Comparison of ENCODE assay signal across 8 cellular contexts in genomic region chr1:161227196-161227871, GRCh38. TPM values are rescaled to one million over a fixed set of nuclear protein-coding genes. Genes with fewer than 3 reads are reported as not detected.
DNase-seq lines count a peak whose midpoint lies in the region; ATAC-seq and TF ChIP-seq lines count a peak whose summit lies in the region.

No MANE protein-coding gene starts in this region.

- no peaks in the 10 kb centered on the region for H3K36me3 ChIP-seq in kidney epithelial cell (ENCODE audit: control insufficient read depth, insufficient read depth, low read length)

- intact Hi-C loops in activated B cell treated with CpG ODN at 0.5 μM for 24 hours (cut with micrococcal nuclease) = loop anchor here (1.0 kb wide), 3 partner anchors 64 to 155 kb away; partner anchors contain the start of gene CFAP126

- peaks cover 15% of the 10 kb centered on the region for H3K27me3 Mint-ChIP-seq in activated B cell treated with CpG ODN at 0.5 μM for 24 hours

- DNase-seq in GM12864 (ENCODE audit: low read depth) (peak; percentile 73), NCI-H345 (lab: John Stamatoyannopoulos, UW) (peak; percentile 77), activated B cell treated with CpG ODN at 0.5 μM for 24 hours (peak; percentile 70), caudate nucleus (lab: John Stamatoyannopoulos, UW) (peak in 57 of 61 donors; percentile 7 to 90 (median 64)), kidney epithelial cell (ENCODE audit: low read depth) (no peak)
- peak; percentile 72 to 91 for DNase-seq in stimulated activated CD4-positive, alpha-beta T cell treated with anti-CD3 and anti-CD28 coated beads, Interleukin-12 subunit alpha, Interleukin-12 subunit beta, amount 100 ng/mL, for 24 hours (ENCODE audit: low read depth in 2 of 2)

- CTCF ChIA-PET in activated B cell treated with CpG ODN at 0.5 μM for 24 hours (lab: Charles Lee) = interaction anchor here (0.7 to 3.4 kb wide), 10 partner anchors 17 to 154 kb away, joined by 3 to 27 read pairs (median 4); partner anchors contain the start of genes CFAP126 and NDUFS2

- POLR2A ChIA-PET in activated B cell treated with CpG ODN at 0.5 μM for 24 hours (lab: Charles Lee) = interaction anchor here (1.3 to 3.2 kb wide), 3 partner anchors 46 to 86 kb away, joined by 5 to 26 read pairs (median 18); partner anchors contain the start of gene SDHC

- ATAC-seq in HG03139 (IDR thresholded peaks at IDR 0.05; ENCODE audit: unreplicated experiment) (peak; percentile 38), activated B cell treated with CpG ODN at 0.5 μM for 24 hours (ENCODE audit: low read depth) (peak; percentile 23), GM21737 (IDR thresholded peaks at IDR 0.05; ENCODE audit: unreplicated experiment) (no peak)

- no peaks in the 10 kb centered on the region for H3K27me3 ChIP-seq in kidney epithelial cell (ENCODE audit: control insufficient read depth, insufficient read depth, low read length)

- H3K4me1 Mint-ChIP-seq in activated B cell treated with CpG ODN at 0.5 μM for 24 hours = peaks cover 29% of the 10 kb centered on the region

- peaks cover 32% of the 10 kb centered on the region for H3K36me3 Mint-ChIP-seq in activated B cell treated with CpG ODN at 0.5 μM for 24 hours (ENCODE audit: low read depth)

- no peaks in the 10 kb centered on the region for H3K9me3 Mint-ChIP-seq in activated B cell treated with CpG ODN at 0.5 μM for 24 hours

- peak overlapping the region; percentile 42 for H3K27ac Mint-ChIP-seq in activated B cell treated with CpG ODN at 0.5 μM for 24 hours

- TF ChIP-seq CTCF in GM12864 (IDR thresholded peaks at IDR 0.05; ENCODE audit: low read depth, low read length, missing control alignments) = peak; percentile 83
- no peak for TF ChIP-seq CTCF in activated B cell treated with CpG ODN at 0.5 μM for 24 hours (IDR thresholded peaks at IDR 0.05)
- TF ChIP-seq CTCF in kidney epithelial cell (IDR thresholded peaks at IDR 0.05; ENCODE audit: insufficient read depth, low read length, poor library complexity, severe bottlenecking) = peak; percentile 73

- peak overlapping the region; percentile 64 for H3K4me3 ChIP-seq in GM12864 (ENCODE audit: low read depth, low read length)
- H3K4me3 ChIP-seq in kidney epithelial cell (ENCODE audit: low read depth, low read length) = no peak overlapping the region

- H3K4me3 Mint-ChIP-seq in activated B cell treated with CpG ODN at 0.5 μM for 24 hours = peak overlapping the region; percentile 99

- H3K27ac ChIP-seq in caudate nucleus (ENCODE audit: low read depth, low read length) = no peak overlapping the region

RNA-seq across cellular contexts. Expression of gene TOMM40L, which starts 1.5 kb away (rescaled TPM):
- 11.7 and 12.4 TPM in 2 replicates for total RNA-seq in activated B cell treated with CpG ODN at 0.5 μM for 24 hours
- total RNA-seq in kidney epithelial cell = 6.2 and 8.0 TPM in 2 replicates

RNA-seq across cellular contexts. Expression of gene APOA2, which starts 3.9 kb away (rescaled TPM):
- total RNA-seq in activated B cell treated with CpG ODN at 0.5 μM for 24 hours (not detected in 2 replicates), kidney epithelial cell (not detected in 2 replicates)

RNA-seq across cellular contexts. Expression of gene NR1I3, which starts 10.7 kb away (rescaled TPM):
- total RNA-seq in activated B cell treated with CpG ODN at 0.5 μM for 24 hours = 0.15 TPM in 1 of 2 replicates, not detected in the other
- total RNA-seq in kidney epithelial cell = not detected in 2 replicates

RNA-seq across cellular contexts. Expression of gene FCER1G, which starts 12.2 kb away (rescaled TPM):
- 0.60 and 0.69 TPM in 2 replicates for total RNA-seq in activated B cell treated with CpG ODN at 0.5 μM for 24 hours
- total RNA-seq in kidney epithelial cell = not detected in 2 replicates

RNA-seq across cellular contexts. Expression of gene NDUFS2, which starts 25.2 kb away (rescaled TPM):
- total RNA-seq in activated B cell treated with CpG ODN at 0.5 μM for 24 hours (69.1 and 73.9 TPM in 2 replicates), kidney epithelial cell (92.4 and 96.9 TPM in 2 replicates)
